In the genomic region with DNA sequence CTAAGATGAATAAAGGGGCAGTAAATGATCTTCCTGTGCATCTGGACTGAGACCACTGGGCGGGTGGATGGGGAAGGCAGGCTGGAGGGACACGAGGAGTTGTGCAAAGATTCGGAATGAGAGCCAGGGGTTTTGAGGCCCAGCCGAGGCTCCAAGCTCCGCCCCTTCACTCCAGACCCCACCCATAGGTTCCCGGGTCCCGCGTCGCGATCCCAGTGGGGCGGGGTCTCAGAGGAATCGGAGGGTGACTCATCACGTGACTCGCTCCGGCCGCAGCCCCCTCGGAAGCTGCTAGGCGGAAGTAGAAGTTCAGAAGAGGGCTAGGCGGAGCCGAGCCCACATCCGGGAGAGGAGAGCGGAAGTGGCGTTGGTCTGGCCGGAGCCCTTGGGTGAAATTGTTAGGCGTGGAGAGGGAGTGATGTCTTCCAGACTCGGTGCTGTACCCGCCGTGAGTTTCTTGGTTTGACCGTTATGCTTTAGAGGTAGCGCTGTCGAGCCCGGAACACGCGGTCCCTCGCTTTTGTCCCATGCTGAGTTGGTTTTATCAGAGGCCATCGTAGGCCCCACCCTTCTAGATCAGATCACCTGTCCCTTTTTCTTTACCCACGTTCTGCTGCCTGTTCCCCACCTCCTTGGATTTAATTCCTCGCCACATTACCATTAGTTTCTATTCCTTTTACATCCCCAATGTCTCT, we compare ENCODE assay signal across 8 cellular contexts. TPM values are rescaled to one million over a fixed set of nuclear protein-coding genes. Genes with fewer than 3 reads are reported as not detected.
DNase-seq lines count a peak whose midpoint lies in the region; ATAC-seq and TF ChIP-seq lines count a peak whose summit lies in the region.

A gene with protein sequence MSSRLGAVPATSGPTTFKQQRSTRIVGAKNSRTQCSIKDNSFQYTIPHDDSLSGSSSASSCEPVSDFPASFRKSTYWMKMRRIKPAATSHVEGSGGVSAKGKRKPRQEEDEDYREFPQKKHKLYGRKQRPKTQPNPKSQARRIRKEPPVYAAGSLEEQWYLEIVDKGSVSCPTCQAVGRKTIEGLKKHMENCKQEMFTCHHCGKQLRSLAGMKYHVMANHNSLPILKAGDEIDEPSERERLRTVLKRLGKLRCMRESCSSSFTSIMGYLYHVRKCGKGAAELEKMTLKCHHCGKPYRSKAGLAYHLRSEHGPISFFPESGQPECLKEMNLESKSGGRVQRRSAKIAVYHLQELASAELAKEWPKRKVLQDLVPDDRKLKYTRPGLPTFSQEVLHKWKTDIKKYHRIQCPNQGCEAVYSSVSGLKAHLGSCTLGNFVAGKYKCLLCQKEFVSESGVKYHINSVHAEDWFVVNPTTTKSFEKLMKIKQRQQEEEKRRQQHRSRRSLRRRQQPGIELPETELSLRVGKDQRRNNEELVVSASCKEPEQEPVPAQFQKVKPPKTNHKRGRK (plus strand): TSS at position 348 of the 695 bp plus-strand sequence. CDS start 71 bp downstream, at position 419.

- peak within 1 kb of the TSS; percentile 80 to 98 (median 91) for H3K4me2 ChIP-seq in BLaER1 treated with 17β-estradiol and CSF1 and Interleukin-3, amounts not matched to agents 10 nM and 100 nM

- POLR2A ChIA-PET in activated CD4-positive, alpha-beta T cell treated with anti-CD3 and anti-CD28 coated beads, Interleukin-2, amount 10 ng/mL, durations not matched to agents 7 days and 5 days (lab: Charles Lee), result no interaction called here

- CTCF ChIA-PET in activated CD4-positive, alpha-beta T cell treated with anti-CD3 and anti-CD28 coated beads, Interleukin-2, amount 10 ng/mL, durations not matched to agents 7 days and 5 days (lab: Charles Lee), result interaction anchor here (0.7 kb wide), 1 partner anchor 12 kb away, joined by 4 read pairs; no protein-coding TSS in a partner anchor

- no peaks in the 10 kb centered on the region for H3K27me3 ChIP-seq in BLaER1 treated with 17β-estradiol and CSF1 and Interleukin-3, amounts not matched to agents 10 nM and 100 nM
- H3K27me3 ChIP-seq in left lung, result no peaks in the 10 kb centered on the region

- H3K36me3 Mint-ChIP-seq in activated CD4-positive, alpha-beta T cell treated with anti-CD3 and anti-CD28 coated beads, Interleukin-2, amount 10 ng/mL, durations not matched to agents 7 days and 5 days (ENCODE audit: low read depth), result peaks cover 43% of the 10 kb centered on the region

- H4K20me1 ChIP-seq in BLaER1 treated with 17β-estradiol and CSF1 and Interleukin-3, amounts not matched to agents 10 nM and 100 nM, result peaks cover 0 to 21% (median 0%) of the 10 kb centered on the region in 11 experiments; a peak in 9 of 22 replicates

- DNase-seq in GM19240 (ENCODE audit: insufficient read length, low spot score) (peak; percentile 75), NCI-H524 treated with DMSO at 0.1 percent for 48 hours (lab: John Stamatoyannopoulos, UW) (peak; percentile 74), dermis microvascular lymphatic vessel endothelial cell (ENCODE audit: low read depth in 2 of 2) (peak; percentile 73 to 84), left lung (peak; percentile 93 to 95)
- peak; percentile 85 for DNase-seq in activated CD4-positive, alpha-beta T cell treated with anti-CD3 and anti-CD28 coated beads, Interleukin-2, amount 10 ng/mL, durations not matched to agents 7 days and 5 days
- DNase-seq in stimulated activated CD4-positive, alpha-beta T cell treated with anti-CD3 and anti-CD28 coated beads, Interleukin-2, amount 100 ng/mL, for 4 hours (ENCODE audit: low read depth), result peak; percentile 74

- H3K27ac ChIP-seq in BLaER1 treated with 17β-estradiol and CSF1 and Interleukin-3, amounts not matched to agents 10 nM and 100 nM, result peak within 1 kb of the TSS; percentile 66 to 90 (median 86)
- peak within 1 kb of the TSS; percentile 53 to 82 for H3K27ac ChIP-seq in left lung

- intact Hi-C loops in left lung (cut with DNase I), result no loop called here

- peaks cover 4% of the 10 kb centered on the region for H3K27me3 Mint-ChIP-seq in activated CD4-positive, alpha-beta T cell treated with anti-CD3 and anti-CD28 coated beads, Interleukin-2, amount 10 ng/mL, durations not matched to agents 7 days and 5 days

- ATAC-seq in HG03457 (IDR thresholded peaks at IDR 0.05; ENCODE audit: unreplicated experiment), result peak; percentile 95
- ATAC-seq in left lung, result peak; percentile 97

- H3K9ac ChIP-seq in BLaER1 treated with 17β-estradiol and CSF1 and Interleukin-3, amounts not matched to agents 10 nM and 100 nM, result peak within 1 kb of the TSS; percentile 80 to 88 (median 85)

- peaks cover 8 to 35% (median 26%) of the 10 kb centered on the region in 11 experiments; a peak in 21 of 22 replicates for H3K36me3 ChIP-seq in BLaER1 treated with 17β-estradiol and CSF1 and Interleukin-3, amounts not matched to agents 10 nM and 100 nM
- no peaks in the 10 kb centered on the region for H3K36me3 ChIP-seq in left lung

- peak within 1 kb of the TSS; percentile 93 for H3K27ac Mint-ChIP-seq in activated CD4-positive, alpha-beta T cell treated with anti-CD3 and anti-CD28 coated beads, Interleukin-2, amount 10 ng/mL, durations not matched to agents 7 days and 5 days

- TF ChIP-seq CTCF in left lung (IDR thresholded peaks at IDR 0.05), result no peak

- peaks cover 21 to 34% (median 28%) of the 10 kb centered on the region in 10 experiments for H3K4me1 ChIP-seq in BLaER1 treated with 17β-estradiol and CSF1 and Interleukin-3, amounts not matched to agents 10 nM and 100 nM
- peaks cover 17 to 42% of the 10 kb centered on the region in 2 donors for H3K4me1 ChIP-seq in left lung

- H3K4me3 ChIP-seq in BLaER1 treated with 17β-estradiol and CSF1 and Interleukin-3, amounts not matched to agents 10 nM and 100 nM, result peak within 1 kb of the TSS; percentile 70 to 89 (median 80)
- H3K4me3 ChIP-seq in left lung, result peak within 1 kb of the TSS; percentile 58 to 88

- H3K4me3 Mint-ChIP-seq in activated CD4-positive, alpha-beta T cell treated with anti-CD3 and anti-CD28 coated beads, Interleukin-2, amount 10 ng/mL, durations not matched to agents 7 days and 5 days, result peak within 1 kb of the TSS; percentile 92

- peaks cover 4% of the 10 kb centered on the region for H3K9me3 Mint-ChIP-seq in activated CD4-positive, alpha-beta T cell treated with anti-CD3 and anti-CD28 coated beads, Interleukin-2, amount 10 ng/mL, durations not matched to agents 7 days and 5 days

- peaks cover 53% of the 10 kb centered on the region for H3K4me1 Mint-ChIP-seq in activated CD4-positive, alpha-beta T cell treated with anti-CD3 and anti-CD28 coated beads, Interleukin-2, amount 10 ng/mL, durations not matched to agents 7 days and 5 days

- H3K9me3 ChIP-seq in BLaER1 treated with 17β-estradiol and CSF1 and Interleukin-3, amounts not matched to agents 10 nM and 100 nM (replicated peaks in 1 of 11), result peaks cover 39 to 69% (median 59%) of the 10 kb centered on the region in 11 experiments
- peaks cover 0 to 31% of the 10 kb centered on the region in 2 donors for H3K9me3 ChIP-seq in left lung

RNA-seq across cellular contexts. Expression of the gene that starts here (rescaled TPM):
- total RNA-seq in activated CD4-positive, alpha-beta T cell treated with anti-CD3 and anti-CD28 coated beads, Interleukin-2, amount 10 ng/mL, durations not matched to agents 7 days and 5 days, result 10 to 100 TPM; 42.3 to 51.5 TPM
- total RNA-seq in dermis microvascular lymphatic vessel endothelial cell (10.0 and 11.9 TPM in 2 replicates), left lung (10 to 100 TPM; 29.3 to 29.6 TPM)

Comparison
In these comparisons a context has a peak if more than half of its experiments do, and no peak if none do; other contexts are left out.
1. Peak in every context shown above with its lines: DNase-seq, ATAC-seq, H3K4me3 ChIP-seq and H3K27ac ChIP-seq.